In the genomic region with DNA sequence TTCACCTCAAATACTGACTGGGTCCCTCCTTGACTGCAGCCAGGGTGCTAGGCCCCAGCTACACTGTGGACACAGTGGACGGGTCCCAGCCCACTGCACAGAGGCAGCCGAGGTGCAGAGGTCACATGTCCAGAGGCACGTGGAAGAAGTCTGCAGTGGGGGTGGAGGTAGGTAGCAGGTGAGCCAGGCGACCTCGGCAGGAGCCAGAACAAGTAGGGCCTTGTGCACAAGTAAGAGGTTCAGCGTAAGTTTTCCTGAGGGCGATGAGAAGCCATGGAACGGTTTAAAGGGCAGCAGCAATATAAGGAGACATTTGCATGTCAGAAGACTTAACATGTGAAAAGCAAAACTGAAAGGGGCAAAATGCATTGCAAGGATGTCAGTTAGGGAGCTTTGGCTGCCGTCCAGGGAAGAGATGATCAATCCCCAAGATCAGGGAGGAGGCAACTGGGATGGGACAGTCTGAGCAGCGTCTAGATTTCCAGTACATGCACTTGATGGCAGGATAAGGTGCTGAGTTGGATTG, we compare ENCODE assay signal across 1 cellular context.
TF ChIP-seq lines count a peak whose summit lies in the region.

No MANE protein-coding gene starts in this region.

TF ChIP-seq in HepG2, 621 proteins besides CTCF, POLR2A, EP300 and RAD21 (continued from another document and continues in another):
- TF ChIP-seq MXD4 (CRISPR knock-in tag; IDR thresholded peaks at IDR 0.05) (peak; percentile 49; the same call in 1 of the 2 replicates), ZNF781 (CRISPR knock-in tag; IDR thresholded peaks at IDR 0.05; ENCODE audit: borderline replicate concordance, not compliant biosample characterization) (no peak), ZNF501 (CRISPR knock-in tag; IDR thresholded peaks at IDR 0.05) (peak; percentile 69), SSRP1 (CRISPR knock-in tag; IDR thresholded peaks at IDR 0.05) (no peak), ZNF317 (CRISPR knock-in tag; IDR thresholded peaks at IDR 0.05) (0 out of 2 replicates have a peak, but pooled peaks have one; percentile 37), ZNF777 (CRISPR knock-in tag; IDR thresholded peaks at IDR 0.05) (no peak), SNAI1 (CRISPR knock-in tag; IDR thresholded peaks at IDR 0.05; ENCODE audit: borderline replicate concordance) (no peak), TRIM24 (CRISPR knock-in tag; IDR thresholded peaks at IDR 0.05) (no peak), ZNF607 (CRISPR knock-in tag; IDR thresholded peaks at IDR 0.05; ENCODE audit: borderline replicate concordance) (no peak), RBM22 (optimal IDR thresholded peaks at IDR 0.05; ENCODE audit: low read length) (no peak), KLF16 (CRISPR knock-in tag; IDR thresholded peaks at IDR 0.05) (peak in 1 of 2 experiments; percentile 56; a peak in 1 of 4 replicates), ARNT2 (CRISPR knock-in tag; IDR thresholded peaks at IDR 0.05; ENCODE audit: low read depth) (no peak), ZNF766 (CRISPR knock-in tag; IDR thresholded peaks at IDR 0.05; ENCODE audit: borderline replicate concordance) (no peak), ZNF780A (CRISPR knock-in tag; IDR thresholded peaks at IDR 0.05) (no peak), DMAP1 (CRISPR knock-in tag; IDR thresholded peaks at IDR 0.05) (no peak), RBM39 (IDR thresholded peaks at IDR 0.05; ENCODE audit: low read depth, low read length, poor library complexity, severe bottlenecking) (no peak), NFIC (IDR thresholded peaks at IDR 0.05; ENCODE audit: low read length) (no peak), NR3C1 (CRISPR knock-in tag; IDR thresholded peaks at IDR 0.05) (no peak), SETDB1 (CRISPR knock-in tag; IDR thresholded peaks at IDR 0.05; ENCODE audit: borderline replicate concordance) (no peak), ZNF44 (CRISPR knock-in tag; IDR thresholded peaks at IDR 0.05) (no peak), KLF15 (CRISPR knock-in tag; IDR thresholded peaks at IDR 0.05; ENCODE audit: borderline replicate concordance) (no peak), KAT8 (CRISPR knock-in tag; IDR thresholded peaks at IDR 0.05) (0 out of 2 replicates have a peak, but pooled peaks have one; percentile 40), IKZF1 (IDR thresholded peaks at IDR 0.05) (no peak), ZNF703 (CRISPR knock-in tag; IDR thresholded peaks at IDR 0.05; ENCODE audit: borderline replicate concordance) (no peak), TP53 (CRISPR knock-in tag; conservative IDR thresholded peaks at IDR 0.05) (no peak), ZNF180 (CRISPR knock-in tag; IDR thresholded peaks at IDR 0.05; ENCODE audit: borderline replicate concordance, low read depth) (no peak), SAFB2 (CRISPR knock-in tag; IDR thresholded peaks at IDR 0.05; ENCODE audit: borderline replicate concordance, low read depth) (no peak), KDM2A (CRISPR knock-in tag; IDR thresholded peaks at IDR 0.05; ENCODE audit: borderline replicate concordance, low read depth) (peak; percentile 36; the same call in 1 of the 2 replicates), ETV6 (CRISPR knock-in tag; conservative IDR thresholded peaks at IDR 0.05) (no peak), ZMYM4 (CRISPR knock-in tag; IDR thresholded peaks at IDR 0.05) (peak; percentile 65)
- TF ChIP-seq, protein P1, sequence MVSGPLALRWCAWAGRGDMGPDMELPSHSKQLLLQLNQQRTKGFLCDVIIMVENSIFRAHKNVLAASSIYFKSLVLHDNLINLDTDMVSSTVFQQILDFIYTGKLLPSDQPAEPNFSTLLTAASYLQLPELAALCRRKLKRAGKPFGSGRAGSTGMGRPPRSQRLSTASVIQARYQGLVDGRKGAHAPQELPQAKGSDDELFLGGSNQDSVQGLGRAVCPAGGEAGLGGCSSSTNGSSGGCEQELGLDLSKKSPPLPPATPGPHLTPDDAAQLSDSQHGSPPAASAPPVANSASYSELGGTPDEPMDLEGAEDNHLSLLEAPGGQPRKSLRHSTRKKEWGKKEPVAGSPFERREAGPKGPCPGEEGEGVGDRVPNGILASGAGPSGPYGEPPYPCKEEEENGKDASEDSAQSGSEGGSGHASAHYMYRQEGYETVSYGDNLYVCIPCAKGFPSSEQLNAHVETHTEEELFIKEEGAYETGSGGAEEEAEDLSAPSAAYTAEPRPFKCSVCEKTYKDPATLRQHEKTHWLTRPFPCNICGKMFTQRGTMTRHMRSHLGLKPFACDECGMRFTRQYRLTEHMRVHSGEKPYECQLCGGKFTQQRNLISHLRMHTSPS (CRISPR knock-in tag; IDR thresholded peaks at IDR 0.05; ENCODE audit: low read depth): no peak
- TF ChIP-seq, protein P2, sequence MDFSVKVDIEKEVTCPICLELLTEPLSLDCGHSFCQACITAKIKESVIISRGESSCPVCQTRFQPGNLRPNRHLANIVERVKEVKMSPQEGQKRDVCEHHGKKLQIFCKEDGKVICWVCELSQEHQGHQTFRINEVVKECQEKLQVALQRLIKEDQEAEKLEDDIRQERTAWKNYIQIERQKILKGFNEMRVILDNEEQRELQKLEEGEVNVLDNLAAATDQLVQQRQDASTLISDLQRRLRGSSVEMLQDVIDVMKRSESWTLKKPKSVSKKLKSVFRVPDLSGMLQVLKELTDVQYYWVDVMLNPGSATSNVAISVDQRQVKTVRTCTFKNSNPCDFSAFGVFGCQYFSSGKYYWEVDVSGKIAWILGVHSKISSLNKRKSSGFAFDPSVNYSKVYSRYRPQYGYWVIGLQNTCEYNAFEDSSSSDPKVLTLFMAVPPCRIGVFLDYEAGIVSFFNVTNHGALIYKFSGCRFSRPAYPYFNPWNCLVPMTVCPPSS (IDR thresholded peaks at IDR 0.05): no peak
- TF ChIP-seq, protein P3, sequence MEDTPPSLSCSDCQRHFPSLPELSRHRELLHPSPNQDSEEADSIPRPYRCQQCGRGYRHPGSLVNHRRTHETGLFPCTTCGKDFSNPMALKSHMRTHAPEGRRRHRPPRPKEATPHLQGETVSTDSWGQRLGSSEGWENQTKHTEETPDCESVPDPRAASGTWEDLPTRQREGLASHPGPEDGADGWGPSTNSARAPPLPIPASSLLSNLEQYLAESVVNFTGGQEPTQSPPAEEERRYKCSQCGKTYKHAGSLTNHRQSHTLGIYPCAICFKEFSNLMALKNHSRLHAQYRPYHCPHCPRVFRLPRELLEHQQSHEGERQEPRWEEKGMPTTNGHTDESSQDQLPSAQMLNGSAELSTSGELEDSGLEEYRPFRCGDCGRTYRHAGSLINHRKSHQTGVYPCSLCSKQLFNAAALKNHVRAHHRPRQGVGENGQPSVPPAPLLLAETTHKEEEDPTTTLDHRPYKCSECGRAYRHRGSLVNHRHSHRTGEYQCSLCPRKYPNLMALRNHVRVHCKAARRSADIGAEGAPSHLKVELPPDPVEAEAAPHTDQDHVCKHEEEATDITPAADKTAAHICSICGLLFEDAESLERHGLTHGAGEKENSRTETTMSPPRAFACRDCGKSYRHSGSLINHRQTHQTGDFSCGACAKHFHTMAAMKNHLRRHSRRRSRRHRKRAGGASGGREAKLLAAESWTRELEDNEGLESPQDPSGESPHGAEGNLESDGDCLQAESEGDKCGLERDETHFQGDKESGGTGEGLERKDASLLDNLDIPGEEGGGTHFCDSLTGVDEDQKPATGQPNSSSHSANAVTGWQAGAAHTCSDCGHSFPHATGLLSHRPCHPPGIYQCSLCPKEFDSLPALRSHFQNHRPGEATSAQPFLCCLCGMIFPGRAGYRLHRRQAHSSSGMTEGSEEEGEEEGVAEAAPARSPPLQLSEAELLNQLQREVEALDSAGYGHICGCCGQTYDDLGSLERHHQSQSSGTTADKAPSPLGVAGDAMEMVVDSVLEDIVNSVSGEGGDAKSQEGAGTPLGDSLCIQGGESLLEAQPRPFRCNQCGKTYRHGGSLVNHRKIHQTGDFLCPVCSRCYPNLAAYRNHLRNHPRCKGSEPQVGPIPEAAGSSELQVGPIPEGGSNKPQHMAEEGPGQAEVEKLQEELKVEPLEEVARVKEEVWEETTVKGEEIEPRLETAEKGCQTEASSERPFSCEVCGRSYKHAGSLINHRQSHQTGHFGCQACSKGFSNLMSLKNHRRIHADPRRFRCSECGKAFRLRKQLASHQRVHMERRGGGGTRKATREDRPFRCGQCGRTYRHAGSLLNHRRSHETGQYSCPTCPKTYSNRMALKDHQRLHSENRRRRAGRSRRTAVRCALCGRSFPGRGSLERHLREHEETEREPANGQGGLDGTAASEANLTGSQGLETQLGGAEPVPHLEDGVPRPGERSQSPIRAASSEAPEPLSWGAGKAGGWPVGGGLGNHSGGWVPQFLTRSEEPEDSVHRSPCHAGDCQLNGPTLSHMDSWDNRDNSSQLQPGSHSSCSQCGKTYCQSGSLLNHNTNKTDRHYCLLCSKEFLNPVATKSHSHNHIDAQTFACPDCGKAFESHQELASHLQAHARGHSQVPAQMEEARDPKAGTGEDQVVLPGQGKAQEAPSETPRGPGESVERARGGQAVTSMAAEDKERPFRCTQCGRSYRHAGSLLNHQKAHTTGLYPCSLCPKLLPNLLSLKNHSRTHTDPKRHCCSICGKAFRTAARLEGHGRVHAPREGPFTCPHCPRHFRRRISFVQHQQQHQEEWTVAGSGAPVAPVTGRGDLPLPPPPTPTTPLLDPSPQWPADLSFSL (CRISPR knock-in tag; IDR thresholded peaks at IDR 0.05): no peak
- TF ChIP-seq, protein P4, sequence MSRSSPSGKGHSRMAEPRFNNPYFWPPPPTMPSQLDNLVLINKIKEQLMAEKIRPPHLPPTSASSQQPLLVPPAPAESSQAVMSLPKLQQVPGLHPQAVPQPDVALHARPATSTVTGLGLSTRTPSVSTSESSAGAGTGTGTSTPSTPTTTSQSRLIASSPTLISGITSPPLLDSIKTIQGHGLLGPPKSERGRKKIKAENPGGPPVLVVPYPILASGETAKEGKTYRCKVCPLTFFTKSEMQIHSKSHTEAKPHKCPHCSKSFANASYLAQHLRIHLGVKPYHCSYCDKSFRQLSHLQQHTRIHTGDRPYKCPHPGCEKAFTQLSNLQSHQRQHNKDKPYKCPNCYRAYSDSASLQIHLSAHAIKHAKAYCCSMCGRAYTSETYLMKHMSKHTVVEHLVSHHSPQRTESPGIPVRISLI (CRISPR knock-in tag; IDR thresholded peaks at IDR 0.05; ENCODE audit: borderline replicate concordance): no peak
- TF ChIP-seq, protein P5, sequence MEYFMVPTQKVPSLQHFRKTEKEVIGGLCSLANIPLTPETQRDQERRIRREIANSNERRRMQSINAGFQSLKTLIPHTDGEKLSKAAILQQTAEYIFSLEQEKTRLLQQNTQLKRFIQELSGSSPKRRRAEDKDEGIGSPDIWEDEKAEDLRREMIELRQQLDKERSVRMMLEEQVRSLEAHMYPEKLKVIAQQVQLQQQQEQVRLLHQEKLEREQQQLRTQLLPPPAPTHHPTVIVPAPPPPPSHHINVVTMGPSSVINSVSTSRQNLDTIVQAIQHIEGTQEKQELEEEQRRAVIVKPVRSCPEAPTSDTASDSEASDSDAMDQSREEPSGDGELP (IDR thresholded peaks at IDR 0.05; ENCODE audit: borderline replicate concordance, low read depth): no peak
- TF ChIP-seq, protein P6, sequence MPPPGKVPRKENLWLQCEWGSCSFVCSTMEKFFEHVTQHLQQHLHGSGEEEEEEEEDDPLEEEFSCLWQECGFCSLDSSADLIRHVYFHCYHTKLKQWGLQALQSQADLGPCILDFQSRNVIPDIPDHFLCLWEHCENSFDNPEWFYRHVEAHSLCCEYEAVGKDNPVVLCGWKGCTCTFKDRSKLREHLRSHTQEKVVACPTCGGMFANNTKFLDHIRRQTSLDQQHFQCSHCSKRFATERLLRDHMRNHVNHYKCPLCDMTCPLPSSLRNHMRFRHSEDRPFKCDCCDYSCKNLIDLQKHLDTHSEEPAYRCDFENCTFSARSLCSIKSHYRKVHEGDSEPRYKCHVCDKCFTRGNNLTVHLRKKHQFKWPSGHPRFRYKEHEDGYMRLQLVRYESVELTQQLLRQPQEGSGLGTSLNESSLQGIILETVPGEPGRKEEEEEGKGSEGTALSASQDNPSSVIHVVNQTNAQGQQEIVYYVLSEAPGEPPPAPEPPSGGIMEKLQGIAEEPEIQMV (CRISPR knock-in tag; IDR thresholded peaks at IDR 0.05; ENCODE audit: low read depth): no peak
- TF ChIP-seq, protein P7, sequence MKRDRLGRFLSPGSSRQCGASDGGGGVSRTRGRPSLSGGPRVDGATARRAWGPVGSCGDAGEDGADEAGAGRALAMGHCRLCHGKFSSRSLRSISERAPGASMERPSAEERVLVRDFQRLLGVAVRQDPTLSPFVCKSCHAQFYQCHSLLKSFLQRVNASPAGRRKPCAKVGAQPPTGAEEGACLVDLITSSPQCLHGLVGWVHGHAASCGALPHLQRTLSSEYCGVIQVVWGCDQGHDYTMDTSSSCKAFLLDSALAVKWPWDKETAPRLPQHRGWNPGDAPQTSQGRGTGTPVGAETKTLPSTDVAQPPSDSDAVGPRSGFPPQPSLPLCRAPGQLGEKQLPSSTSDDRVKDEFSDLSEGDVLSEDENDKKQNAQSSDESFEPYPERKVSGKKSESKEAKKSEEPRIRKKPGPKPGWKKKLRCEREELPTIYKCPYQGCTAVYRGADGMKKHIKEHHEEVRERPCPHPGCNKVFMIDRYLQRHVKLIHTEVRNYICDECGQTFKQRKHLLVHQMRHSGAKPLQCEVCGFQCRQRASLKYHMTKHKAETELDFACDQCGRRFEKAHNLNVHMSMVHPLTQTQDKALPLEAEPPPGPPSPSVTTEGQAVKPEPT (CRISPR knock-in tag; IDR thresholded peaks at IDR 0.05; ENCODE audit: low read depth): no peak
- TF ChIP-seq, protein P8, sequence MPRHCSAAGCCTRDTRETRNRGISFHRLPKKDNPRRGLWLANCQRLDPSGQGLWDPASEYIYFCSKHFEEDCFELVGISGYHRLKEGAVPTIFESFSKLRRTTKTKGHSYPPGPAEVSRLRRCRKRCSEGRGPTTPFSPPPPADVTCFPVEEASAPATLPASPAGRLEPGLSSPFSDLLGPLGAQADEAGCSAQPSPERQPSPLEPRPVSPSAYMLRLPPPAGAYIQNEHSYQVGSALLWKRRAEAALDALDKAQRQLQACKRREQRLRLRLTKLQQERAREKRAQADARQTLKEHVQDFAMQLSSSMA (CRISPR knock-in tag; IDR thresholded peaks at IDR 0.05): no peak
- TF ChIP-seq, protein P9, sequence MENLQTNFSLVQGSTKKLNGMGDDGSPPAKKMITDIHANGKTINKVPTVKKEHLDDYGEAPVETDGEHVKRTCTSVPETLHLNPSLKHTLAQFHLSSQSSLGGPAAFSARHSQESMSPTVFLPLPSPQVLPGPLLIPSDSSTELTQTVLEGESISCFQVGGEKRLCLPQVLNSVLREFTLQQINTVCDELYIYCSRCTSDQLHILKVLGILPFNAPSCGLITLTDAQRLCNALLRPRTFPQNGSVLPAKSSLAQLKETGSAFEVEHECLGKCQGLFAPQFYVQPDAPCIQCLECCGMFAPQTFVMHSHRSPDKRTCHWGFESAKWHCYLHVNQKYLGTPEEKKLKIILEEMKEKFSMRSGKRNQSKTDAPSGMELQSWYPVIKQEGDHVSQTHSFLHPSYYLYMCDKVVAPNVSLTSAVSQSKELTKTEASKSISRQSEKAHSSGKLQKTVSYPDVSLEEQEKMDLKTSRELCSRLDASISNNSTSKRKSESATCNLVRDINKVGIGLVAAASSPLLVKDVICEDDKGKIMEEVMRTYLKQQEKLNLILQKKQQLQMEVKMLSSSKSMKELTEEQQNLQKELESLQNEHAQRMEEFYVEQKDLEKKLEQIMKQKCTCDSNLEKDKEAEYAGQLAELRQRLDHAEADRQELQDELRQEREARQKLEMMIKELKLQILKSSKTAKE (CRISPR knock-in tag; IDR thresholded peaks at IDR 0.05; ENCODE audit: borderline replicate concordance): 0 out of 2 replicates have a peak, but pooled peaks have one; percentile 24
- TF ChIP-seq, protein P10, sequence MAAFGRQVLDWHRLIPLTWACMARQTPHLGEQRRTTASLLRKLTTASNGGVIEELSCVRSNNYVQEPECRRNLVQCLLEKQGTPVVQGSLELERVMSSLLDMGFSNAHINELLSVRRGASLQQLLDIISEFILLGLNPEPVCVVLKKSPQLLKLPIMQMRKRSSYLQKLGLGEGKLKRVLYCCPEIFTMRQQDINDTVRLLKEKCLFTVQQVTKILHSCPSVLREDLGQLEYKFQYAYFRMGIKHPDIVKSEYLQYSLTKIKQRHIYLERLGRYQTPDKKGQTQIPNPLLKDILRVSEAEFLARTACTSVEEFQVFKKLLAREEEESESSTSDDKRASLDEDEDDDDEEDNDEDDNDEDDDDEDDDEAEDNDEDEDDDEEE (CRISPR knock-in tag; IDR thresholded peaks at IDR 0.05): 0 out of 2 replicates have a peak, but pooled peaks have one; percentile 27
